Comparison of ENCODE assay signal across 8 cellular contexts in the genomic region with DNA sequence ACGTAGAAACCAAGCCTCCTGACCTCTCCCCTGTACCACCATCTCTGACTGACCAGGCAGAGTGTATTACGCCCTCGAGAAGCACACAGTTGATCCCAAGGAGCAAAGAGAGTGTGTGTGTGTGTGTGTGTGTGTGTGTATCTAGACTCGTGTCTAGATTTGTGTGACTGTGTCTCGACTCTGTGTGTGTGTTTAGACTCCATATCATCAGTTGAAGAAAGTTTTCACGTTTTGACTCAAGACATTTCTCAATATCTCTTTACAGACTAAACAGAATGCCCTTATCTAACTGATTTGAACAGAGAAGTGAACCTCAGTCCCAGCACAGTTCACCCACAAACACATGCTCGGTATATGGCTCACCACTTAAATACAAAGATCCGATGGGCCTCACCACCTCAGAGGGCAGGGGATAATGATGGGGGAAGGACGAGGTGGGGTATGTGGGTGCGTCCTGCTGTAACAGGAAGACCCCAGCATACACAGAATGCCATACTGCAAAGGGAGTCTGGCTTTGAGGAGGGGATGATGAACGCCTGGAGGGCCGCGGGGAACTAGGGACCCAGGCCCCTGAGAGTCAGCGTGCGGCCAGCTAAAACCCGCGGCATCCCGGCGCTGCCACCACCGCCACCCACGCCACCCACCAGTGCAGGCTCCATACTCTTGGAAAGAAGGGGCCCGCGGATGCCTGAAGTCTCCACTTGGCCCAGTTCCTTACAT. TPM values are rescaled to one million over a fixed set of nuclear protein-coding genes. Genes with fewer than 3 reads are reported as not detected.
A peak's percentile ranks its signal among the peaks of the same experiment; 100 is the strongest.
DNase-seq lines count a peak whose midpoint lies in the region; ATAC-seq and TF ChIP-seq lines count a peak whose summit lies in the region.

No MANE protein-coding gene starts in this region.

- peaks cover 10% of the 10 kb centered on the region for H3K9me3 Mint-ChIP-seq in mesothelial cell of epicardium

- ATAC-seq in GM18502 (IDR thresholded peaks at IDR 0.05; ENCODE audit: poor library complexity, unreplicated experiment) = peak; percentile 14
- peak; percentile 9 for ATAC-seq in HG03064 (IDR thresholded peaks at IDR 0.05; ENCODE audit: low read depth, unreplicated experiment)
- peak; percentile 52 for ATAC-seq in SK-N-SH treated with all-trans-retinoic acid at 6 μM for 48 hours

- H3K4me1 ChIP-seq in A673 (ENCODE audit: insufficient read depth, low read length, poor library complexity, severe bottlenecking) = no peaks in the 10 kb centered on the region
- peaks cover 13% of the 10 kb centered on the region for H3K4me1 ChIP-seq in ectodermal cell (ENCODE audit: control insufficient read depth, insufficient read depth, low read length)
- peaks cover 4% of the 10 kb centered on the region for H3K4me1 ChIP-seq in testis

- TF ChIP-seq POLR2A in testis (IDR thresholded peaks at IDR 0.05) = no peak

- no TSS peak for BruUV-seq in A673 (replicated peaks; lab: Mats Ljungman, UMichigan)

- H3K27ac Mint-ChIP-seq in mesothelial cell of epicardium = peak overlapping the region; percentile 74

- no peak for TF ChIP-seq CTCF in A673 (conservative IDR thresholded peaks at IDR 0.05; ENCODE audit: low read depth, low read length)
- no peak for TF ChIP-seq CTCF in mesothelial cell of epicardium (IDR thresholded peaks at IDR 0.05; ENCODE audit: unreplicated experiment)
- no peak for TF ChIP-seq CTCF in testis (IDR thresholded peaks at IDR 0.05)

- POLR2A ChIA-PET in A673 (lab: Charles Lee; ENCODE audit: low non-redundant PET) = no interaction called here

- DNase-seq in A673 (ENCODE audit: low spot score) (peak; percentile 20), mesothelial cell of epicardium (ENCODE audit: low spot score in 2 of 2, unreplicated experiment in 2 of 2) (peak in 1 of 2 experiments; percentile 51), testis (no peak), NCI-H2107 treated with DMSO at 0.1 percent for 48 hours (lab: John Stamatoyannopoulos, UW; ENCODE audit: unreplicated experiment) (no peak)

- no peaks in the 10 kb centered on the region for H3K27me3 Mint-ChIP-seq in mesothelial cell of epicardium (ENCODE audit: low read depth)

- H3K27ac ChIP-seq in A673 (ENCODE audit: low read depth, low read length, poor library complexity, severe bottlenecking) (peak overlapping the region; percentile 80), ectodermal cell (ENCODE audit: insufficient read depth, low read depth, low read length, poor library complexity, severe bottlenecking) (no peak overlapping the region), testis (peak overlapping the region; percentile 42 to 58)

- peaks cover 30% of the 10 kb centered on the region for H3K36me3 Mint-ChIP-seq in mesothelial cell of epicardium

- peaks cover 18% of the 10 kb centered on the region for H3K36me3 ChIP-seq in A673 (ENCODE audit: insufficient read depth, low read length, poor library complexity, severe bottlenecking)
- H3K36me3 ChIP-seq in ectodermal cell (ENCODE audit: control insufficient read depth, insufficient read depth, low read length) = peaks cover 18% of the 10 kb centered on the region
- no peaks in the 10 kb centered on the region for H3K36me3 ChIP-seq in testis (ENCODE audit: low read depth, missing control alignments)

- H3K27me3 ChIP-seq in A673 (replicated peaks; ENCODE audit: insufficient read depth, low read depth, low read length, poor library complexity) (no peaks in the 10 kb centered on the region), ectodermal cell (ENCODE audit: control insufficient read depth, insufficient read depth, low read length, poor library complexity, severe bottlenecking) (no peaks in the 10 kb centered on the region), testis (no peaks in the 10 kb centered on the region)

- peak overlapping the region; percentile 98 for H3K4me3 Mint-ChIP-seq in mesothelial cell of epicardium

- peak overlapping the region; percentile 78 for H3K4me3 ChIP-seq in A673 (ENCODE audit: low read depth, low read length, poor library complexity, severe bottlenecking)
- peak overlapping the region; percentile 58 for H3K4me3 ChIP-seq in ectodermal cell (ENCODE audit: insufficient read depth, low read depth, low read length)
- peak overlapping the region; percentile 77 to 84 for H3K4me3 ChIP-seq in testis

- 11 to 13% methylated on average over 23 of the region's 23 CpGs for WGBS in ectodermal cell, 2 experiments
- WGBS in testis, 2 donors = 8 to 16% methylated on average over 10 to 23 of the region's 23 CpGs

- intact Hi-C loops in A673 (cut with micrococcal nuclease; ENCODE audit: unreplicated experiment) = no loop called here
- intact Hi-C loops in testis (cut with DNase I; ENCODE audit: low total_unique reads) = no loop called here

- peaks cover 14% of the 10 kb centered on the region for H3K4me1 Mint-ChIP-seq in mesothelial cell of epicardium

- H3K9me3 ChIP-seq in A673 (ENCODE audit: low read depth, low read length, poor library complexity, severe bottlenecking) = peaks cover 7% of the 10 kb centered on the region
- no peaks in the 10 kb centered on the region for H3K9me3 ChIP-seq in ectodermal cell (ENCODE audit: control insufficient read depth, low read length)
- no peaks in the 10 kb centered on the region for H3K9me3 ChIP-seq in testis

- CTCF ChIA-PET in A673 (lab: Charles Lee) = interaction anchor here (0.6 to 1.2 kb wide), 2 partner anchors 9 to 38 kb away, joined by 3 to 5 read pairs; a partner anchor contains a TSS

TF ChIP-seq in SK-N-SH treated with all-trans-retinoic acid at 6 μM for 48 hours, 23 proteins besides CTCF, POLR2A, EP300 and RAD21:
- TF ChIP-seq, protein P1, sequence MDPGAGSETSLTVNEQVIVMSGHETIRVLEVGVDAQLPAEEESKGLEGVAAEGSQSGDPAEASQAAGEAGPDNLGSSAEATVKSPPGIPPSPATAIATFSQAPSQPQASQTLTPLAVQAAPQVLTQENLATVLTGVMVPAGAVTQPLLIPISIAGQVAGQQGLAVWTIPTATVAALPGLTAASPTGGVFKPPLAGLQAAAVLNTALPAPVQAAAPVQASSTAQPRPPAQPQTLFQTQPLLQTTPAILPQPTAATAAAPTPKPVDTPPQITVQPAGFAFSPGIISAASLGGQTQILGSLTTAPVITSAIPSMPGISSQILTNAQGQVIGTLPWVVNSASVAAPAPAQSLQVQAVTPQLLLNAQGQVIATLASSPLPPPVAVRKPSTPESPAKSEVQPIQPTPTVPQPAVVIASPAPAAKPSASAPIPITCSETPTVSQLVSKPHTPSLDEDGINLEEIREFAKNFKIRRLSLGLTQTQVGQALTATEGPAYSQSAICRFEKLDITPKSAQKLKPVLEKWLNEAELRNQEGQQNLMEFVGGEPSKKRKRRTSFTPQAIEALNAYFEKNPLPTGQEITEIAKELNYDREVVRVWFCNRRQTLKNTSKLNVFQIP (CRISPR knock-in tag; IDR thresholded peaks at IDR 0.05; ENCODE audit: borderline replicate concordance, low read depth) = no peak
- TF ChIP-seq TOX (CRISPR knock-in tag; IDR thresholded peaks at IDR 0.05; ENCODE audit: borderline replicate concordance) (no peak), ZFP30 (CRISPR knock-in tag; IDR thresholded peaks at IDR 0.05) (no peak), PPARA (CRISPR knock-in tag; IDR thresholded peaks at IDR 0.05; ENCODE audit: borderline replicate concordance) (no peak), ARNTL (CRISPR knock-in tag; IDR thresholded peaks at IDR 0.05; ENCODE audit: borderline replicate concordance, low read depth) (no peak), ISL1 (CRISPR knock-in tag; IDR thresholded peaks at IDR 0.05) (no peak), ESRRG (CRISPR knock-in tag; IDR thresholded peaks at IDR 0.05) (no peak)
- TF ChIP-seq, protein P2, sequence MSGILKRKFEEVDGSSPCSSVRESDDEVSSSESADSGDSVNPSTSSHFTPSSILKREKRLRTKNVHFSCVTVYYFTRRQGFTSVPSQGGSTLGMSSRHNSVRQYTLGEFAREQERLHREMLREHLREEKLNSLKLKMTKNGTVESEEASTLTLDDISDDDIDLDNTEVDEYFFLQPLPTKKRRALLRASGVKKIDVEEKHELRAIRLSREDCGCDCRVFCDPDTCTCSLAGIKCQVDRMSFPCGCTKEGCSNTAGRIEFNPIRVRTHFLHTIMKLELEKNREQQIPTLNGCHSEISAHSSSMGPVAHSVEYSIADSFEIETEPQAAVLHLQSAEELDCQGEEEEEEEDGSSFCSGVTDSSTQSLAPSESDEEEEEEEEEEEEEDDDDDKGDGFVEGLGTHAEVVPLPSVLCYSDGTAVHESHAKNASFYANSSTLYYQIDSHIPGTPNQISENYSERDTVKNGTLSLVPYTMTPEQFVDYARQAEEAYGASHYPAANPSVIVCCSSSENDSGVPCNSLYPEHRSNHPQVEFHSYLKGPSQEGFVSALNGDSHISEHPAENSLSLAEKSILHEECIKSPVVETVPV (CRISPR knock-in tag; IDR thresholded peaks at IDR 0.05) = no peak

RNA-seq across cellular contexts. Expression of a gene that starts 0.8 kb away (rescaled TPM):
- total RNA-seq in A673 (2021) = 85.2 and 88.0 TPM in 2 replicates
- 87.4 TPM for polyA plus RNA-seq in ectodermal cell (2013, experiment 1 of 4)
- 92.2 TPM for polyA plus RNA-seq in ectodermal cell (2013, experiment 2 of 4)
- polyA plus RNA-seq in ectodermal cell (2013, experiment 3 of 4) = 60.9 TPM
- polyA plus RNA-seq in ectodermal cell (2013, experiment 4 of 4) = 63.3 TPM
- 103 to 110 TPM (median 104 TPM) in 3 replicates for total RNA-seq in mesothelial cell of epicardium
- total RNA-seq in testis = 10 to 100 TPM; 25.0 to 29.8 TPM
- polyA plus RNA-seq in testis (ENCODE audit: insufficient read depth, low read depth, low replicate concordance) = 32.5 TPM

RNA-seq across cellular contexts. Expression of a gene that starts 38.0 kb away (rescaled TPM):
- total RNA-seq in A673 (2021) (40.2 and 42.5 TPM in 2 replicates), mesothelial cell of epicardium (44.4 to 49.7 TPM (median 45.7 TPM) in 3 replicates), testis (10 to 100 TPM; 29.3 to 29.7 TPM)
- polyA plus RNA-seq in ectodermal cell (2013, experiment 1 of 4) = 66.3 TPM
- 71.1 TPM for polyA plus RNA-seq in ectodermal cell (2013, experiment 2 of 4)
- polyA plus RNA-seq in ectodermal cell (2013, experiment 3 of 4) = 54.2 TPM
- polyA plus RNA-seq in ectodermal cell (2013, experiment 4 of 4) = 63.2 TPM
- 44.6 TPM for polyA plus RNA-seq in testis (ENCODE audit: insufficient read depth, low read depth, low replicate concordance)
